ENCODE assay signal across 8 cellular contexts in genomic region chr16:89363621-89364393, GRCh38.
DNase-seq lines count a peak whose midpoint lies in the region; ATAC-seq, FAIRE-seq and TF ChIP-seq lines count a peak whose summit lies in the region.

No MANE protein-coding gene starts in this region.

- no peak overlapping the region for H3K27ac ChIP-seq in SJSA1
- peak overlapping the region; percentile 49 for H3K27ac ChIP-seq in GM12878 (ENCODE audit: control insufficient read depth, insufficient read depth)
- H3K27ac ChIP-seq in right lobe of liver, result peak overlapping the region in 1 of 3 donors; percentile 24

- POLR2A ChIA-PET in GM12878 (lab: Charles Lee), result interaction anchor here (0.5 to 2.1 kb wide), 3 partner anchors 113 to 161 kb away, joined by 3 to 6 read pairs (median 4); partner anchors contain the start of gene SPG7

- H3K27me3 ChIP-seq in SJSA1 (replicated peaks) (no peaks in the 10 kb centered on the region), GM12878 (replicated peaks in 1 of 2; ENCODE audit: control insufficient read depth in 2 of 2, insufficient read depth in 2 of 2, low read length in 1 of 2) (no peaks in the 10 kb centered on the region), right lobe of liver (no peaks in the 10 kb centered on the region)

- intact Hi-C loops in GM12878 (cut with micrococcal nuclease; ENCODE audit: unreplicated experiment), result loop anchor here (5.0 kb wide), 2 partner anchors 42 to 123 kb away; no protein-coding TSS in a partner anchor
- intact Hi-C loops in right lobe of liver (cut with DNase I), result no loop called here

- H3K9me3 ChIP-seq in SJSA1 (replicated peaks), result no peaks in the 10 kb centered on the region
- H3K9me3 ChIP-seq in GM12878 (replicated peaks; ENCODE audit: control insufficient read depth, insufficient read depth, low read length), result no peaks in the 10 kb centered on the region
- H3K9me3 ChIP-seq in right lobe of liver, result no peaks in the 10 kb centered on the region

- CTCF ChIA-PET in GM12878 (lab: Yijun Ruan, JAX), result interaction anchor here (0.6 kb wide), 2 partner anchors 111 to 138 kb away, joined by 3 read pairs; no protein-coding TSS in a partner anchor

- H4K20me1 ChIP-seq in GM12878 (ENCODE audit: control insufficient read depth, insufficient read depth), result peaks cover 7% of the 10 kb centered on the region

- H3K36me3 ChIP-seq in SJSA1 (peaks cover 19% of the 10 kb centered on the region), GM12878 (ENCODE audit: control insufficient read depth in 2 of 2, insufficient read depth in 2 of 2, low read length in 1 of 2) (peaks cover 2 to 3% of the 10 kb centered on the region in 2 experiments; a peak in 3 of 4 replicates), right lobe of liver (no peaks in the 10 kb centered on the region)

- ATAC-seq in GM12878 (no peak), right lobe of liver (peak; percentile 19 to 58 (median 37)), GM19455 (IDR thresholded peaks at IDR 0.05; ENCODE audit: unreplicated experiment) (no peak), HG02642 (IDR thresholded peaks at IDR 0.05; ENCODE audit: poor library complexity, unreplicated experiment) (no peak), HG03520 (IDR thresholded peaks at IDR 0.05; ENCODE audit: unreplicated experiment) (no peak)

- H3K4me2 ChIP-seq in GM12878 (ENCODE audit: control insufficient read depth, insufficient read depth), result peak overlapping the region; percentile 45

- no peak overlapping the region for H3K4me3 ChIP-seq in SJSA1
- H3K4me3 ChIP-seq in GM12878, result no peak overlapping the region
- H3K4me3 ChIP-seq in right lobe of liver, result no peak overlapping the region

- TF ChIP-seq EP300 in GM12878 (IDR thresholded peaks at IDR 0.05; ENCODE audit: borderline replicate concordance in 1 of 2, control insufficient read depth in 1 of 2, low read depth in 2 of 2, low read length in 2 of 2), result no peak

- RAD21 ChIA-PET in GM12878 (lab: Charles Lee; ENCODE audit: unreplicated experiment), result no interaction called here

- in situ Hi-C loops in GM12878 (cut with MboI), result no loop called here

- H3K9ac ChIP-seq in GM12878 (ENCODE audit: control insufficient read depth, insufficient read depth, low read length), result no peak overlapping the region

- no peak for TF ChIP-seq POLR2A in GM12892 (IDR thresholded peaks at IDR 0.05; ENCODE audit: low read depth, low read length)
- no peak for TF ChIP-seq POLR2A in GM12878 (IDR thresholded peaks at IDR 0.05; ENCODE audit: low read depth, low read length)
- TF ChIP-seq POLR2A in right lobe of liver (IDR thresholded peaks at IDR 0.05), result no peak

- TF ChIP-seq RAD21 in GM12878 (IDR thresholded peaks at IDR 0.05; ENCODE audit: insufficient read depth, low read depth, low read length), result no peak

- 43% methylated on average over 12 of the region's 12 CpGs for WGBS in GM12878 (ENCODE audit: insufficient coverage, insufficient replicate concordance, low lambda C conversion rate, missing lambda C conversion rate)
- 33% methylated on average over 11 of the region's 12 CpGs for WGBS in right lobe of liver (ENCODE audit: insufficient coverage, low coverage, low lambda C conversion rate, missing lambda C conversion rate)

- no TSS peak for BruUV-seq in GM12878 (replicated peaks; lab: Mats Ljungman, UMichigan)

- peaks cover 23% of the 10 kb centered on the region for H3K4me1 ChIP-seq in SJSA1 (replicated peaks)
- H3K4me1 ChIP-seq in GM12878 (ENCODE audit: control insufficient read depth, insufficient read depth, low read length), result peaks cover 81% of the 10 kb centered on the region
- H3K4me1 ChIP-seq in right lobe of liver, result peaks cover 0 to 54% (median 9%) of the 10 kb centered on the region in 4 donors

- DNase-seq in GM12892 (ENCODE audit: insufficient read length) (no peak), SJSA1 (ENCODE audit: low read depth in 1 of 2, low spot score in 2 of 2) (peak; percentile 54 to 78), GM12878 (ENCODE audit: low read depth, low spot score) (no peak), right lobe of liver (peak in 1 of 3 donors; percentile 47), NCI-H1417 treated with DMSO at 0.1 percent for 48 hours (lab: John Stamatoyannopoulos, UW) (no peak)

- TF ChIP-seq CTCF in GM12878 (IDR thresholded peaks at IDR 0.05 in 2 of 3, conservative IDR thresholded peaks at IDR 0.05 in 1 of 3; ENCODE audit: control insufficient read depth in 2 of 3, extremely low read depth in 1 of 3, insufficient read depth in 1 of 3, low read depth in 3 of 3, low read length in 3 of 3) (no peak), right lobe of liver (IDR thresholded peaks at IDR 0.05) (no peak)

- H3K79me2 ChIP-seq in GM12878 (ENCODE audit: control insufficient read depth, insufficient read depth, low read length), result peaks cover 95% of the 10 kb centered on the region

- peak; percentile 30 for FAIRE-seq in GM12892 (lab: Jason Lieb, UNC)
- FAIRE-seq in GM12878 (lab: Jason Lieb, UNC), result no peak

- H2AFZ ChIP-seq in GM12878 (ENCODE audit: control insufficient read depth, low read depth, low read length), result no peak overlapping the region

- SMC1A ChIA-PET in GM12878 (lab: Charles Lee; ENCODE audit: uncharacterized antibody, unreplicated experiment), result no interaction called here

TF ChIP-seq in GM12878, 131 proteins besides CTCF, POLR2A, EP300 and RAD21:
- no peak for TF ChIP-seq MXI1 (IDR thresholded peaks at IDR 0.05; ENCODE audit: low read depth, low read length)
- TF ChIP-seq MTA3 (IDR thresholded peaks at IDR 0.05; ENCODE audit: borderline replicate concordance, low read length), result 0 out of 2 replicates have a peak, but pooled peaks have one; percentile 31
- no peak for TF ChIP-seq CHD4 (IDR thresholded peaks at IDR 0.05)
- TF ChIP-seq EGR1 (IDR thresholded peaks at IDR 0.05; ENCODE audit: borderline replicate concordance in 1 of 2, low read depth in 2 of 2, low read length in 2 of 2), result no peak
- TF ChIP-seq IRF3 (IDR thresholded peaks at IDR 0.05), result no peak
- no peak for TF ChIP-seq RAD51 (IDR thresholded peaks at IDR 0.05)
- no peak for TF ChIP-seq ZNF592 (IDR thresholded peaks at IDR 0.05)
- TF ChIP-seq TARDBP (IDR thresholded peaks at IDR 0.05; ENCODE audit: borderline replicate concordance), result no peak
- peak; percentile 58; the same call in 1 of the 2 replicates for TF ChIP-seq EED (IDR thresholded peaks at IDR 0.05; ENCODE audit: low read depth)
- TF ChIP-seq SPI1 (IDR thresholded peaks at IDR 0.05; ENCODE audit: borderline replicate concordance, insufficient read depth, low read depth, low read length), result no peak
- TF ChIP-seq ELK1 (IDR thresholded peaks at IDR 0.05; ENCODE audit: low read depth, low read length), result no peak
- TF ChIP-seq HCFC1 (IDR thresholded peaks at IDR 0.05; ENCODE audit: low read length), result no peak
- TF ChIP-seq WRNIP1 (IDR thresholded peaks at IDR 0.05; ENCODE audit: borderline replicate concordance, low read depth, low read length), result no peak
- no peak for TF ChIP-seq PML (IDR thresholded peaks at IDR 0.05; ENCODE audit: low read length)
- no peak for TF ChIP-seq PAX5 (IDR thresholded peaks at IDR 0.05; ENCODE audit: borderline replicate concordance, low read depth, low read length)

Comparison
In these comparisons a context has a peak if more than half of its experiments do, and no peak if none do; other contexts are left out.
1. DNase-seq: peak in SJSA1 (2 of 2); none in GM12892 (single experiment), GM12878 (single experiment) and NCI-H1417 treated with DMSO at 0.1 percent for 48 hours (single experiment).
2. ATAC-seq: peak in right lobe of liver (4 of 4); none in GM12878 (single experiment), GM19455 (single experiment), HG02642 (single experiment) and HG03520 (single experiment).